In genomic region chr19:16386619-16387240, GRCh38 we compare ENCODE assay signal across 8 cellular contexts.
DNase-seq lines count a peak whose midpoint lies in the region; ATAC-seq and TF ChIP-seq lines count a peak whose summit lies in the region.

No MANE protein-coding gene starts in this region.

- peaks cover 10% of the 10 kb centered on the region for H3K9me3 ChIP-seq in left ventricle myocardium inferior (replicated peaks)
- H3K9me3 ChIP-seq in sigmoid colon: peaks cover 0 to 6% (median 0%) of the 10 kb centered on the region in 4 donors

- no peak overlapping the region for H3K4me3 ChIP-seq in HFF-Myc (replicated peaks; ENCODE audit: low read depth, low read length)
- H3K4me3 ChIP-seq in left ventricle myocardium inferior: no peak overlapping the region
- H3K4me3 ChIP-seq in sigmoid colon: no peak overlapping the region

- peak; percentile 24 for DNase-seq in COLO668 (lab: John Stamatoyannopoulos, UW; ENCODE audit: unreplicated experiment)
- DNase-seq in HFF-Myc (ENCODE audit: extremely low read depth, low read depth): peak; percentile 25
- DNase-seq in RPMI8226: peak; percentile 65
- peak; percentile 60 for DNase-seq in amniotic epithelial cell (ENCODE audit: low read depth)
- peak; percentile 33 for DNase-seq in left ventricle myocardium inferior
- DNase-seq in sigmoid colon: peak; percentile 71
- no peak for DNase-seq in GF-D8 (lab: John Stamatoyannopoulos, UW)

- TF ChIP-seq POLR2A in sigmoid colon (IDR thresholded peaks at IDR 0.05): no peak

- peaks cover 69% of the 10 kb centered on the region for H3K36me3 ChIP-seq in left ventricle myocardium inferior
- H3K36me3 ChIP-seq in sigmoid colon: peaks cover 8 to 60% (median 42%) of the 10 kb centered on the region in 4 donors

- intact Hi-C loops in left ventricle myocardium inferior (cut with micrococcal nuclease): no loop called here
- intact Hi-C loops in sigmoid colon (cut with DNase I): no loop called here

- no peak for ATAC-seq in GM21367 (IDR thresholded peaks at IDR 0.05; ENCODE audit: unreplicated experiment)

- H3K4me1 ChIP-seq in left ventricle myocardium inferior (peaks cover 62% of the 10 kb centered on the region), sigmoid colon (peaks cover 0 to 26% (median 23%) of the 10 kb centered on the region in 4 donors)

- TF ChIP-seq CTCF in HFF-Myc (IDR thresholded peaks at IDR 0.05; ENCODE audit: low read depth, low read length, missing control alignments): peak; percentile 81
- peak; percentile 81 for TF ChIP-seq CTCF in left ventricle myocardium inferior (IDR thresholded peaks at IDR 0.05; ENCODE audit: borderline replicate concordance)
- TF ChIP-seq CTCF in sigmoid colon (IDR thresholded peaks at IDR 0.05): peak; percentile 10 to 68 (median 52)

- no peak for TF ChIP-seq EP300 in sigmoid colon (IDR thresholded peaks at IDR 0.05)

- H3K27me3 ChIP-seq in left ventricle myocardium inferior (ENCODE audit: low read depth) (no peaks in the 10 kb centered on the region), sigmoid colon (no peaks in the 10 kb centered on the region)

- 77 to 78% methylated on average over 10 of the region's 10 CpGs for WGBS in sigmoid colon, 2 donors

- H3K27ac ChIP-seq in left ventricle myocardium inferior (replicated peaks) (peak overlapping the region; percentile 31), sigmoid colon (no peak overlapping the region)
